Comparison of ENCODE assay signal across 21 cellular contexts in the genomic region with DNA sequence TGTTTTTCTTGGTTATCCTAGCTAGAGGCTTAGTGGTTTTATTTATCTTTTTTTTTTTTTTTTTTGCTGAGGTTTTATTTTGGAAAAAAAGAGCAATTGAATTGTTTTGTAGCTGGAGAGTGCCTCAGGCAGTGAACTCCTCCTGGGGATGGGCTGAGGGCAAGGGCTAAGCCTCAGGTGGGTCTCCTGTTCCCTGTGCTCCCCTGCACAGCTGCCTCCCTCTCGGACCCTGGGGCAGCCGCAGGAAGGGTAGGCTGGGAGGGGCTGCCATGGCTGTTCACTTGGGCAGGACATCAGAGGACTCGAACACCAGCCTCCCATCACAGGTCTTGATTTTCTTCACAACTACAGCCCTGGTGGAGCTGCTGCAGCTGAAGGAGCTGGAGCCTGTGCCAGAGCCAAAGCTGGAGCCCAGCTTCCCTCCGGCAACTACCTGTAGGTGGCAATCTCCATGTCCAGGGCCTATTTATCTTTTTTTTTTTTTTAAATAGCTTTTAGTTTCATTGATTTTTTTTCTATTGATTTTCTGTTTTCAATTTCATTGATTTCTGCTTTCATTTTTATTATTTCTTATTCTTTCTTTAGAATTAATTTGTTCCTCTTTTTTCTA. TPM values are rescaled to one million over a fixed set of nuclear protein-coding genes. Genes with fewer than 3 reads are reported as not detected.
DNase-seq lines count a peak whose midpoint lies in the region; ATAC-seq and TF ChIP-seq lines count a peak whose summit lies in the region.
"Had no signal": no experiment of that assay in that cellular context is flagged by ENCODE, and none has a peak within 500 bp of the region (broad histone marks: within the 10 kb centered on the region; RNA-seq: fewer than 3 reads in every experiment).

No MANE protein-coding gene starts in this region.

- POLR2A ChIA-PET in BJ (lab: Charles Lee): no interaction called here

- TF ChIP-seq CTCF in BJ (IDR thresholded peaks at IDR 0.05; ENCODE audit: insufficient read depth, low read depth, low read length) (0 out of 2 replicates have a peak, but pooled peaks have one; percentile 8), LNCaP clone FGC (IDR thresholded peaks at IDR 0.05; ENCODE audit: control insufficient read depth, extremely low read depth, insufficient read depth) (peak; percentile 45), choroid plexus epithelial cell (conservative IDR thresholded peaks at IDR 0.05; ENCODE audit: low read depth, low read length) (peak; percentile 41), right lobe of liver (IDR thresholded peaks at IDR 0.05) (peak in 3 of 4 donors; percentile 36 to 56 (median 54))

- 57% methylated on average over 1 of the region's 4 CpGs for WGBS in right lobe of liver (ENCODE audit: insufficient coverage, low coverage, low lambda C conversion rate, missing lambda C conversion rate)

- H3K27me3 ChIP-seq in BJ (ENCODE audit: control insufficient read depth, insufficient read depth, low read length) (no peaks in the 10 kb centered on the region), right lobe of liver (no peaks in the 10 kb centered on the region)

- CTCF ChIA-PET in BJ (lab: Yijun Ruan, JAX): interaction anchor here (0.6 to 0.9 kb wide), 3 partner anchors 10 to 202 kb away, joined by 3 to 4 read pairs (median 3); no protein-coding TSS in a partner anchor

- H3K36me3 ChIP-seq in BJ (ENCODE audit: control insufficient read depth, insufficient read depth, low read length) (no peaks in the 10 kb centered on the region), right lobe of liver (no peaks in the 10 kb centered on the region)

- H3K27ac ChIP-seq in right lobe of liver: no peak overlapping the region
- H3K27ac ChIP-seq: coronary artery, HL-60, SK-N-MC had no signal

- no peaks in the 10 kb centered on the region for H3K9me3 ChIP-seq in right lobe of liver

- no peak for TF ChIP-seq POLR2A in right lobe of liver (IDR thresholded peaks at IDR 0.05)

- H3K4me3 ChIP-seq in BJ (ENCODE audit: low read depth, low read length) (no peak overlapping the region), LNCaP clone FGC (ENCODE audit: low read depth, low read length) (no peak overlapping the region), choroid plexus epithelial cell (ENCODE audit: low read depth, low read length) (no peak overlapping the region), right lobe of liver (no peak overlapping the region)
- H3K4me3 ChIP-seq: coronary artery, SK-N-MC had no signal

- peak; percentile 74 to 80 (median 78) for ATAC-seq in right lobe of liver
- ATAC-seq in GM18517 (IDR thresholded peaks at IDR 0.05; ENCODE audit: unreplicated experiment): no peak
- no peak for ATAC-seq in HG02678 (IDR thresholded peaks at IDR 0.05; ENCODE audit: unreplicated experiment)
- ATAC-seq: activated CD8-positive, alpha-beta T cell treated with anti-CD3 and anti-CD28 coated beads, Interleukin-2, amount 10 ng/mL, durations not matched to agents 7 days and 5 days; activated naive CD4-positive, alpha-beta T cell treated with anti-CD3 and anti-CD28 coated beads, Interleukin-2, amount 50 U/mL, for 72 hours; naive thymus-derived CD8-positive, alpha-beta T cell had no signal

- no peaks in the 10 kb centered on the region for H3K4me1 ChIP-seq in right lobe of liver

- DNase-seq in BJ (ENCODE audit: low read depth) (no peak), LNCaP clone FGC (ENCODE audit: low read depth) (no peak), choroid plexus epithelial cell (ENCODE audit: low read depth) (peak; percentile 17), right lobe of liver (peak in 2 of 3 donors; percentile 33 to 57), HPDE6-E6E7 (ENCODE audit: extremely low spot score) (no peak)
- DNase-seq in activated effector memory CD4-positive, alpha-beta T cell treated with Interleukin-2 at 50 U/mL for 16 hours: no peak
- DNase-seq: activated CD8-positive, alpha-beta T cell treated with anti-CD3 and anti-CD28 coated beads, Interleukin-2, amount 10 ng/mL, durations not matched to agents 7 days and 5 days; activated T-cell treated with anti-CD3 and anti-CD28 coated beads, Interleukin-2, amount 50 U/mL, for 48 hours; mesendoderm; MV-4-11; naive thymus-derived CD8-positive, alpha-beta T cell; NCI-H1694 treated with DMSO at 0.1 percent for 48 hours; NCI-H2227 treated with DMSO at 0.1 percent for 48 hours; NCI-H82; stimulated activated CD4-positive, alpha-beta T cell treated with anti-CD3 and anti-CD28 coated beads, Interleukin-4, amount 100 ng/mL, for 1 hour had no signal

- intact Hi-C loops in right lobe of liver (cut with DNase I): no loop called here

RNA-seq across cellular contexts. Expression of a gene that starts 28.9 kb away (rescaled TPM):
- 7.4 and 14.9 TPM in 2 replicates for polyA plus RNA-seq in BJ (2011; rRNA removed)
- polyA minus RNA-seq in BJ (2011; rRNA and poly(A)+ RNA removed): 6.3 TPM in 2 replicates
- 100 to 1,000 TPM in 2 of 6 experiments, 10 to 100 TPM in 4; 26.8 to 264 (median 57.1) TPM for total RNA-seq in right lobe of liver

RNA-seq across cellular contexts. Expression of a gene that starts 28.9 kb away (rescaled TPM):
- polyA plus RNA-seq in BJ (2011; rRNA removed): 66.2 and 95.5 TPM in 2 replicates
- 53.4 and 57.9 TPM in 2 replicates for polyA minus RNA-seq in BJ (2011; rRNA and poly(A)+ RNA removed)
- total RNA-seq in right lobe of liver: 10 to 100 TPM; 26.6 to 50.2 (median 37.5) TPM

Comparison
In these comparisons a context has a peak if more than half of its experiments do, and no peak if none do; other contexts are left out.
1. DNase-seq: peak in choroid plexus epithelial cell (single experiment) and right lobe of liver (2 of 3); none in BJ (single experiment), LNCaP clone FGC (single experiment), HPDE6-E6E7 (single experiment) and activated effector memory CD4-positive, alpha-beta T cell treated with Interleukin-2 at 50 U/mL for 16 hours (single experiment).
2. ATAC-seq: peak in right lobe of liver (4 of 4); none in GM18517 (single experiment) and HG02678 (single experiment).
3. Peak in every context shown above with its lines, with median percentiles within 50 percentile points of each other: CTCF ChIP-seq.